19 cellular contexts compared by ENCODE assay signal in genomic region chr11:85721191-85721590, GRCh38. TPM values are rescaled to one million over a fixed set of nuclear protein-coding genes. Genes with fewer than 3 reads are reported as not detected.
DNase-seq lines count a peak whose midpoint lies in the region; ATAC-seq and TF ChIP-seq lines count a peak whose summit lies in the region.
"Had no signal": no experiment of that assay in that cellular context is flagged by ENCODE, and none has a peak within 500 bp of the region (broad histone marks: within the 10 kb centered on the region; RNA-seq: fewer than 3 reads in every experiment).

No MANE protein-coding gene starts in this region.

- no peak overlapping the region for H3K56ac ChIP-seq in IMR-90 (ENCODE audit: extremely low read depth, insufficient read depth, low read length)

- H4K5ac ChIP-seq in IMR-90 (ENCODE audit: low read depth, low read length): no peak overlapping the region

- H3K9me1 ChIP-seq in IMR-90 (ENCODE audit: insufficient read depth, low read length): peaks cover 5% of the 10 kb centered on the region

- no peak overlapping the region for H4K8ac ChIP-seq in IMR-90 (ENCODE audit: low read depth in 2 of 2, low read length in 2 of 2)

- no peaks in the 10 kb centered on the region for H3K27me3 ChIP-seq in IMR-90 (ENCODE audit: control insufficient read depth, insufficient read depth, low read length)

- H2AK9ac ChIP-seq in IMR-90 (replicated peaks; ENCODE audit: low read depth, low read length, poor library complexity): no peak overlapping the region

- no peak overlapping the region for H3K14ac ChIP-seq in IMR-90 (replicated peaks; ENCODE audit: low read depth, low read length)

- H2BK15ac ChIP-seq in IMR-90 (ENCODE audit: low read depth, low read length): no peak overlapping the region

- dilution Hi-C loops in IMR-90 (cut with HindIII; ENCODE audit: low sequenced_read_pairs, unreplicated experiment): no loop called here

- TF ChIP-seq RAD21 in IMR-90 (IDR thresholded peaks at IDR 0.05; ENCODE audit: low read length): no peak

- TF ChIP-seq CTCF in AG10803 (conservative IDR thresholded peaks at IDR 0.05; ENCODE audit: low read length) (no peak), IMR-90 (conservative IDR thresholded peaks at IDR 0.05; ENCODE audit: low read depth, low read length) (no peak)

- H2AK5ac ChIP-seq in IMR-90 (ENCODE audit: low read depth, low read length): no peak overlapping the region

- no peak overlapping the region for H3K18ac ChIP-seq in IMR-90 (ENCODE audit: low read depth, low read length)

- no peak overlapping the region for H4K91ac ChIP-seq in IMR-90 (ENCODE audit: insufficient read depth, low read depth, low read length)

- no peak overlapping the region for H3K27ac ChIP-seq in IMR-90 (ENCODE audit: insufficient read depth, low read length)
- H3K27ac ChIP-seq: 22Rv1, A549 had no signal

- peaks cover 15% of the 10 kb centered on the region for H3K4me1 ChIP-seq in IMR-90 (ENCODE audit: control insufficient read depth, insufficient read depth, low read length)

- CTCF ChIA-PET in IMR-90 (lab: Yijun Ruan, JAX): no interaction called here

- no peak overlapping the region for H2BK20ac ChIP-seq in IMR-90 (ENCODE audit: low read depth, low read length)

- BruUV-seq in IMR-90 (replicated peaks; lab: Mats Ljungman, UMichigan): no TSS peak

- WGBS in IMR-90 (ENCODE audit: extremely low coverage in 2 of 2, insufficient read length in 1 of 2), 2 experiments: no CpG with 5 or more reads among the region's 3 CpGs

- peak; percentile 66 for DNase-seq in AG10803 (ENCODE audit: low read depth)
- no peak for DNase-seq in IMR-90
- DNase-seq in fibroblast of gingiva (ENCODE audit: low read depth): peak; percentile 38
- DNase-seq in A172 (ENCODE audit: low spot score): no peak
- DNase-seq in erythroblast (lab: John Stamatoyannopoulos, UW): no peak
- DNase-seq: ACHN; C1 segment of cervical spinal cord; Calu3; CD4-positive, alpha-beta memory T cell; COR-L47; DMS53; DMS79 treated with DMSO at 0.1 percent for 48 hours; GF-D8; H7; HCEC 1CT had no signal

- no peaks in the 10 kb centered on the region for H3K9me3 ChIP-seq in IMR-90 (ENCODE audit: control insufficient read depth, insufficient read depth, low read length)

- in situ Hi-C loops in IMR-90 (cut with MboI; ENCODE audit: low sequenced_read_pairs): no loop called here

- no peak overlapping the region for H3K4me2 ChIP-seq in IMR-90 (ENCODE audit: low read depth, low read length)
- H3K4me2 ChIP-seq: A549 had no signal

- H3K36me3 ChIP-seq in IMR-90 (ENCODE audit: control insufficient read depth, insufficient read depth, low read length): no peaks in the 10 kb centered on the region; the same call in 1 of the 2 replicates

- intact Hi-C loops in IMR-90 (cut with micrococcal nuclease): no loop called here

- POLR2A ChIA-PET in IMR-90 (lab: Charles Lee; ENCODE audit: unreplicated experiment): no interaction called here

- H3K79me1 ChIP-seq in IMR-90 (ENCODE audit: low read depth in 1 of 2, low read length in 2 of 2): peaks cover 15 to 22% of the 10 kb centered on the region in 2 experiments; a peak in 2 of 4 replicates

- H3K4me3 ChIP-seq in AG10803 (ENCODE audit: low read length) (no peak overlapping the region), IMR-90 (ENCODE audit: insufficient read depth, low read depth, low read length) (no peak overlapping the region)
- H3K4me3 ChIP-seq: A549 had no signal

- H3K23ac ChIP-seq in IMR-90 (ENCODE audit: low read depth, low read length): no peak overlapping the region

- no peak overlapping the region for H3K9ac ChIP-seq in IMR-90 (ENCODE audit: low read depth, low read length)

- no peak for ATAC-seq in IMR-90 (ENCODE audit: low read depth)
- no peak for ATAC-seq in GM18502 (IDR thresholded peaks at IDR 0.05; ENCODE audit: poor library complexity, unreplicated experiment)
- ATAC-seq: A549 had no signal

- TF ChIP-seq POLR2A in IMR-90 (IDR thresholded peaks at IDR 0.05; ENCODE audit: low read depth, low read length) (no peak), erythroblast (IDR thresholded peaks at IDR 0.05; ENCODE audit: low read length) (no peak)

- H4K20me1 ChIP-seq in IMR-90 (ENCODE audit: insufficient read depth, low read length): no peaks in the 10 kb centered on the region

- H2AFZ ChIP-seq in IMR-90 (replicated peaks; ENCODE audit: low read length, poor library complexity): no peak overlapping the region

- H2BK5ac ChIP-seq in IMR-90 (ENCODE audit: low read depth, low read length, poor library complexity, severe bottlenecking): peak overlapping the region; percentile 34

- H3K4ac ChIP-seq in IMR-90 (ENCODE audit: low read depth, low read length): no peak overlapping the region

- no peak overlapping the region for H2BK120ac ChIP-seq in IMR-90 (ENCODE audit: low read depth, low read length)

TF ChIP-seq in IMR-90, 13 proteins besides CTCF, POLR2A, EP300 and RAD21:
- TF ChIP-seq NFE2L2 (IDR thresholded peaks at IDR 0.05; ENCODE audit: low read depth, low read length) (no peak), BHLHE40 (IDR thresholded peaks at IDR 0.05; ENCODE audit: low read depth, low read length) (no peak), CEBPB (IDR thresholded peaks at IDR 0.05; ENCODE audit: low read depth, low read length) (no peak), MAFK (IDR thresholded peaks at IDR 0.05; ENCODE audit: low read depth, low read length) (no peak), FOS (IDR thresholded peaks at IDR 0.05; ENCODE audit: low read depth, low read length) (no peak), CHD1 (IDR thresholded peaks at IDR 0.05; ENCODE audit: low read depth, low read length) (no peak), RFX5 (IDR thresholded peaks at IDR 0.05; ENCODE audit: low read depth, low read length) (no peak), MXI1 (IDR thresholded peaks at IDR 0.05; ENCODE audit: borderline replicate concordance, low read depth, low read length) (no peak), USF2 (IDR thresholded peaks at IDR 0.05; ENCODE audit: low read depth, low read length) (no peak), RCOR1 (IDR thresholded peaks at IDR 0.05; ENCODE audit: insufficient replicate concordance, low read length) (no peak), MAZ (IDR thresholded peaks at IDR 0.05; ENCODE audit: borderline replicate concordance, low read depth, low read length) (no peak), ELK1 (IDR thresholded peaks at IDR 0.05; ENCODE audit: borderline replicate concordance, low read depth, low read length) (no peak), SMC3 (IDR thresholded peaks at IDR 0.05; ENCODE audit: low read depth, low read length) (no peak)
TF ChIP-seq in IMR-90: peak in this region for 0.

RNA-seq across cellular contexts. Expression of gene CCDC89, which starts 35.2 kb away (rescaled TPM):
- 7.9 and 9.4 TPM in 2 replicates for total RNA-seq in IMR-90 (2012; rRNA removed)
- polyA plus RNA-seq in IMR-90 (2012; rRNA removed): 4.0 and 4.1 TPM in 2 replicates
- 2.5 and 2.9 TPM in 2 replicates for polyA plus RNA-seq in IMR-90 (2012; cell fraction: cytosol; rRNA removed)
- polyA plus RNA-seq in IMR-90 (2012; cell fraction: nucleus; rRNA removed; ENCODE audit: low replicate concordance): 2.1 and 4.2 TPM in 2 replicates
- 11.5 and 13.6 TPM in 2 replicates for total RNA-seq in A172 (2014; rRNA removed; shearing (Covaris generic))
- total RNA-seq: H1, H7 had no signal
- polyA plus RNA-seq: CD4-positive, alpha-beta memory T cell; H1 had no signal

RNA-seq across cellular contexts. Expression of gene CREBZF, which starts 56.3 kb away (rescaled TPM):
- total RNA-seq in IMR-90 (2012; rRNA removed): 12.5 and 24.4 TPM in 2 replicates
- 14.2 and 17.7 TPM in 2 replicates for polyA plus RNA-seq in IMR-90 (2012; rRNA removed)
- polyA plus RNA-seq in IMR-90 (2012; cell fraction: cytosol; rRNA removed): 8.4 and 11.4 TPM in 2 replicates
- polyA plus RNA-seq in IMR-90 (2012; cell fraction: nucleus; rRNA removed; ENCODE audit: low replicate concordance): 115 and 175 TPM in 2 replicates
- 46.6 and 54.2 TPM in 2 replicates for total RNA-seq in A172 (2014; rRNA removed; shearing (Covaris generic))

Comparison
In these comparisons a context has a peak if more than half of its experiments do, and no peak if none do; other contexts are left out.
1. DNase-seq: peak in AG10803 (single experiment) and fibroblast of gingiva (single experiment); none in IMR-90 (single experiment), A172 (single experiment) and erythroblast (0 of 2).